In the genomic region with DNA sequence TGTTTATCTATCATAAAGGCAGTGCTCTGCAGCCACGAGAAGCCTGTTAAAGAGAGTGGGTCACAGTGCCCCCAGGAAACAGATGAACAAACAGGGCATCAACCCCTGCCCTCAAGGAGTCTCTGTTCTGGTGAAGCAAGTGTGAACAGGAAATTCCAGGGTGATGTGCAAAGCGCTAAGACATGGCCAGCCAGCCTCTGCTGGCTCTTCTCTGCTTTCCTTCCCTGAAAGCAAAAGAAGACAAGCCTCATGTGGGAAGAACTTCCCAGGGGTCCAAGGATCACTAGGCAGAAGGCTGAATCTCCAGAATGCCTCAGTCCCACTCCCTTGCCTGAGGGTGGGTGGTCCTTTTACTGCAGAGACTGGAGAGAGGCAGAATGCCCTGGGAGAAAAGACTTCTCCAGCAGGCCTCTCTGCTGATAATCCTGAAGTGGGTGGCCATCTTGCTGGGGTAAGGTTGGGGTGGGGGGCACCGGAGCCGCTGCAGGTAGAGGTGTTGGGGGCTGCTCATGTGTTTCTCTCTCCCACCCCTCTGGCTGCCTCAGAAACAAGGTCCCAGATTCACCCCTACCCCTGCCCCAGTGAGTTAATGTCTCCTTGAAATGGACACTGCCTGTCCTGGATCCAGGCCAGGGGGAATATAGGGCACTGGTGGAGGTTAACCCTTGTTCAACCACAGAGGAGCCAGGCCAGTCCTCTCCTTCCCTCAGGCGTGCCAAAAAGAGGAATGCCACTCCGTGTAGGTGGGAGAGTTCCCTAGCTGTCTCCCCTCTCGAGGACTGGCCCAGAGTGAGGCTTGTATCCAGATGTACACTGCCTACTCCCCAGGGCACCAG, we compare ENCODE assay signal across 16 cellular contexts. TPM values are rescaled to one million over a fixed set of nuclear protein-coding genes. Genes with fewer than 3 reads are reported as not detected.
A peak's percentile ranks its signal among the peaks of the same experiment; 100 is the strongest.
DNase-seq lines count a peak whose midpoint lies in the region; ATAC-seq, FAIRE-seq and TF ChIP-seq lines count a peak whose summit lies in the region.
"Had no signal": no experiment of that assay in that cellular context is flagged by ENCODE, and none has a peak within 500 bp of the region (broad histone marks: within the 10 kb centered on the region; RNA-seq: fewer than 3 reads in every experiment).

No MANE protein-coding gene starts in this region.

- no peaks in the 10 kb centered on the region for H3K36me3 Mint-ChIP-seq in natural killer cell treated with Interleukin-12 subunit alpha and Interleukin-12 subunit beta and Interleukin-15 and Interleukin-18, amount 100 ng/mL, for 72 hours
- H3K36me3 Mint-ChIP-seq in natural killer cell (no peaks in the 10 kb centered on the region), HFFc6 (ENCODE audit: low read depth) (no peaks in the 10 kb centered on the region)
- H3K36me3 Mint-ChIP-seq in activated CD4-positive, alpha-beta memory T cell treated with anti-CD3 and anti-CD28 coated beads, Interleukin-2, amount 10 ng/mL, durations not matched to agents 7 days and 5 days (ENCODE audit: low read depth) = no peaks in the 10 kb centered on the region
- H3K36me3 Mint-ChIP-seq: CD14-positive monocyte had no signal

- H4K20me1 ChIP-seq in keratinocyte (ENCODE audit: control insufficient read depth, extremely low read depth, insufficient read depth, low read length) = no peaks in the 10 kb centered on the region

- H3K9me3 ChIP-seq in keratinocyte (ENCODE audit: control insufficient read depth, low read depth, low read length) = no peaks in the 10 kb centered on the region

- H3K9me3 Mint-ChIP-seq in natural killer cell treated with Interleukin-12 subunit alpha and Interleukin-12 subunit beta and Interleukin-15 and Interleukin-18, amount 100 ng/mL, for 72 hours = no peaks in the 10 kb centered on the region
- H3K9me3 Mint-ChIP-seq in natural killer cell = no peaks in the 10 kb centered on the region
- no peaks in the 10 kb centered on the region for H3K9me3 Mint-ChIP-seq in activated CD4-positive, alpha-beta memory T cell treated with anti-CD3 and anti-CD28 coated beads, Interleukin-2, amount 10 ng/mL, durations not matched to agents 7 days and 5 days
- no peaks in the 10 kb centered on the region for H3K9me3 Mint-ChIP-seq in HFFc6

- peak; percentile 29 for FAIRE-seq in keratinocyte (lab: Jason Lieb, UNC)
- FAIRE-seq: K562 had no signal

- no peak overlapping the region for H3K27ac ChIP-seq in keratinocyte (ENCODE audit: control insufficient read depth, insufficient read depth, low read length)

- no peak overlapping the region for H3K27ac Mint-ChIP-seq in natural killer cell treated with Interleukin-12 subunit alpha and Interleukin-12 subunit beta and Interleukin-15 and Interleukin-18, amount 100 ng/mL, for 72 hours
- H3K27ac Mint-ChIP-seq in natural killer cell (no peak overlapping the region), HFFc6 (no peak overlapping the region)
- no peak overlapping the region for H3K27ac Mint-ChIP-seq in activated CD4-positive, alpha-beta memory T cell treated with anti-CD3 and anti-CD28 coated beads, Interleukin-2, amount 10 ng/mL, durations not matched to agents 7 days and 5 days
- H3K27ac Mint-ChIP-seq: CD14-positive monocyte had no signal

- H2AFZ ChIP-seq in keratinocyte (ENCODE audit: control insufficient read depth, low read length) = no peak overlapping the region

- DNase-seq in natural killer cell treated with Interleukin-12 subunit alpha and Interleukin-12 subunit beta and Interleukin-15 and Interleukin-18, amount 100 ng/mL, for 72 hours (ENCODE audit: low spot score) = no peak
- no peak for DNase-seq in natural killer cell
- DNase-seq in activated CD4-positive, alpha-beta memory T cell treated with anti-CD3 and anti-CD28 coated beads, Interleukin-2, amount 10 ng/mL, durations not matched to agents 7 days and 5 days = no peak
- no peak for DNase-seq in keratinocyte (ENCODE audit: low read depth, low spot score)
- no peak for DNase-seq in mesenteric fat pad (ENCODE audit: low spot score)
- DNase-seq in HFFc6 = no peak
- DNase-seq in NCI-H1436 treated with DMSO at 0.1 percent for 48 hours (lab: John Stamatoyannopoulos, UW) = no peak
- DNase-seq in midbrain (lab: John Stamatoyannopoulos, UW) = no peak
- DNase-seq: hippocampal formation; mammary epithelial cell; NCI-H146; SIG-M5; stimulated activated CD4-positive, alpha-beta T cell treated with anti-CD3 and anti-CD28 coated beads, Interleukin-2, amount 100 ng/mL, for 24 hours; stimulated activated naive CD4-positive, alpha-beta T cell had no signal

- intact Hi-C loops in natural killer cell (cut with micrococcal nuclease) = no loop called here

- peak overlapping the region; percentile 13 for H3K4me2 ChIP-seq in keratinocyte (ENCODE audit: control insufficient read depth, extremely low read depth, insufficient read depth, low read depth, low read length)

- H3K4me3 Mint-ChIP-seq in natural killer cell treated with Interleukin-12 subunit alpha and Interleukin-12 subunit beta and Interleukin-15 and Interleukin-18, amount 100 ng/mL, for 72 hours = peak overlapping the region; percentile 51
- no peak overlapping the region for H3K4me3 Mint-ChIP-seq in natural killer cell
- H3K4me3 Mint-ChIP-seq in activated CD4-positive, alpha-beta memory T cell treated with anti-CD3 and anti-CD28 coated beads, Interleukin-2, amount 10 ng/mL, durations not matched to agents 7 days and 5 days = peak overlapping the region; percentile 70
- H3K4me3 Mint-ChIP-seq in HFFc6 = no peak overlapping the region; the same call in 1 of the 2 replicates

- H3K4me1 ChIP-seq in keratinocyte (ENCODE audit: control insufficient read depth, extremely low read depth, insufficient read depth, low read length) = peaks cover 39% of the 10 kb centered on the region

- no peak overlapping the region for H3K4me3 ChIP-seq in keratinocyte (ENCODE audit: control insufficient read depth in 2 of 3, extremely low read depth in 1 of 3, insufficient read depth in 2 of 3, low read depth in 1 of 3, low read length in 3 of 3)
- H3K4me3 ChIP-seq: K562 had no signal

- H3K9me1 ChIP-seq in keratinocyte (ENCODE audit: control insufficient read depth, extremely low read depth, insufficient read depth, low read length) = no peaks in the 10 kb centered on the region

- ATAC-seq in natural killer cell treated with Interleukin-12 subunit alpha and Interleukin-12 subunit beta and Interleukin-15 and Interleukin-18, amount 100 ng/mL, for 72 hours = no peak
- ATAC-seq in natural killer cell = no peak
- ATAC-seq: K562 had no signal

- CTCF ChIA-PET in activated CD4-positive, alpha-beta memory T cell treated with anti-CD3 and anti-CD28 coated beads, Interleukin-2, amount 10 ng/mL, durations not matched to agents 7 days and 5 days (lab: Charles Lee) = interaction anchor here (1.0 to 4.8 kb wide), 4 partner anchors 14 to 21 kb away, joined by 3 to 75 read pairs (median 6); no protein-coding TSS in a partner anchor

- no peak for TF ChIP-seq CTCF in natural killer cell (IDR thresholded peaks at IDR 0.05)
- TF ChIP-seq CTCF in keratinocyte (optimal IDR thresholded peaks at IDR 0.05 in 1 of 3, IDR thresholded peaks at IDR 0.05 in 1 of 3, conservative IDR thresholded peaks at IDR 0.05 in 1 of 3; ENCODE audit: extremely low read depth in 1 of 3, insufficient read depth in 2 of 3, low read length in 3 of 3) = no peak
- TF ChIP-seq CTCF in HFFc6 (IDR thresholded peaks at IDR 0.05) = no peak

- peaks cover 5 to 12% of the 10 kb centered on the region in 2 donors for H3K4me1 Mint-ChIP-seq in natural killer cell treated with Interleukin-12 subunit alpha and Interleukin-12 subunit beta and Interleukin-15 and Interleukin-18, amount 100 ng/mL, for 72 hours (ENCODE audit: low read depth in 2 of 2)
- H3K4me1 Mint-ChIP-seq in natural killer cell (peaks cover 9 to 36% of the 10 kb centered on the region in 2 donors), HFFc6 (ENCODE audit: low read depth) (peaks cover 32% of the 10 kb centered on the region)
- peaks cover 37% of the 10 kb centered on the region for H3K4me1 Mint-ChIP-seq in activated CD4-positive, alpha-beta memory T cell treated with anti-CD3 and anti-CD28 coated beads, Interleukin-2, amount 10 ng/mL, durations not matched to agents 7 days and 5 days

- no peaks in the 10 kb centered on the region for H3K36me3 ChIP-seq in keratinocyte (ENCODE audit: control insufficient read depth in 2 of 2, extremely low read depth in 1 of 2, insufficient read depth in 2 of 2, low read length in 2 of 2)

- POLR2A ChIA-PET in activated CD4-positive, alpha-beta memory T cell treated with anti-CD3 and anti-CD28 coated beads, Interleukin-2, amount 10 ng/mL, durations not matched to agents 7 days and 5 days (lab: Charles Lee) = interaction anchor here (1.2 to 1.3 kb wide), 2 partner anchors 12 kb away, joined by 3 read pairs; no protein-coding TSS in a partner anchor

- H3K27me3 Mint-ChIP-seq in natural killer cell treated with Interleukin-12 subunit alpha and Interleukin-12 subunit beta and Interleukin-15 and Interleukin-18, amount 100 ng/mL, for 72 hours = peaks cover 0 to 2% of the 10 kb centered on the region in 2 donors
- peaks cover 8% of the 10 kb centered on the region in 2 donors for H3K27me3 Mint-ChIP-seq in natural killer cell (ENCODE audit: low read depth in 2 of 2)
- no peaks in the 10 kb centered on the region for H3K27me3 Mint-ChIP-seq in activated CD4-positive, alpha-beta memory T cell treated with anti-CD3 and anti-CD28 coated beads, Interleukin-2, amount 10 ng/mL, durations not matched to agents 7 days and 5 days
- peaks cover 7% of the 10 kb centered on the region; the same call in 1 of the 2 replicates for H3K27me3 Mint-ChIP-seq in HFFc6 (ENCODE audit: insufficient read depth)

- no peaks in the 10 kb centered on the region for H3K27me3 ChIP-seq in keratinocyte (ENCODE audit: control insufficient read depth, extremely low read depth, insufficient read depth, low read length)

- no peak overlapping the region for H3K9ac ChIP-seq in keratinocyte (ENCODE audit: control insufficient read depth, extremely low read depth, insufficient read depth, low read length)

- H3K79me2 ChIP-seq in keratinocyte (ENCODE audit: control insufficient read depth, insufficient read depth, low read length) = peaks cover 21% of the 10 kb centered on the region

- dilution Hi-C loops in keratinocyte (cut with MboI; ENCODE audit: extremely low pct_ligation_motif_present, low sequenced_read_pairs) = no loop called here

RNA-seq across cellular contexts. Expression of a gene that starts 2.4 kb away (rescaled TPM):
- total RNA-seq in natural killer cell treated with Interleukin-12 subunit alpha and Interleukin-12 subunit beta and Interleukin-15 and Interleukin-18, amount 100 ng/mL, for 72 hours = 10 to 100 TPM in 1 of 2 donors, 1 to 10 TPM in 1; 4.4 to 32.5 TPM
- total RNA-seq in natural killer cell = 1 to 10 TPM; 2.3 to 6.6 (median 4.0) TPM
- 10 to 100 TPM; 11.3 to 13.6 TPM for total RNA-seq in activated CD4-positive, alpha-beta memory T cell treated with anti-CD3 and anti-CD28 coated beads, Interleukin-2, amount 10 ng/mL, durations not matched to agents 7 days and 5 days
- polyA plus RNA-seq in keratinocyte = 3.7 to 6.5 TPM (median 5.0 TPM) in 3 replicates
- polyA plus RNA-seq in keratinocyte (2011; ENCODE audit: low read depth) = 3.7 TPM
- 2.8 and 5.7 TPM in 2 replicates for polyA plus RNA-seq in keratinocyte (2011; cell fraction: cytosol; rRNA removed)
- 13.0 and 14.3 TPM in 2 replicates for polyA plus RNA-seq in keratinocyte (2011; cell fraction: nucleus; rRNA removed)
- 6.7 and 7.8 TPM in 2 replicates for polyA plus RNA-seq in keratinocyte (2012; ENCODE audit: low replicate concordance)
- polyA minus RNA-seq in keratinocyte = 4.8 to 12.7 TPM (median 5.3 TPM) in 3 replicates
- 12.9 TPM for polyA minus RNA-seq in keratinocyte (2011; cell fraction: cytosol; rRNA and poly(A)+ RNA removed)
- 6.2 and 9.9 TPM in 2 replicates for polyA minus RNA-seq in keratinocyte (2011; cell fraction: nucleus; rRNA and poly(A)+ RNA removed)
- total RNA-seq in mesenteric fat pad = 11.5 TPM
- total RNA-seq in HFFc6 (2021; fragmentation: NEBNext Ultra II Directional; extraction: Animal tissue kit (Norgen Biotek cat#: 25700)) = 1 to 10 TPM; 1.9 to 4.3 (median 3.0) TPM
- polyA plus RNA-seq: CD14-positive monocyte had no signal

RNA-seq across cellular contexts. Expression of a gene that starts 5.9 kb away (rescaled TPM):
- 100 to 1,000 TPM in 1 of 2 donors, 10 to 100 TPM in 1; 40.8 to 111 TPM for total RNA-seq in natural killer cell treated with Interleukin-12 subunit alpha and Interleukin-12 subunit beta and Interleukin-15 and Interleukin-18, amount 100 ng/mL, for 72 hours
- total RNA-seq in natural killer cell (10 to 100 TPM; 39.4 to 61.4 (median 54.6) TPM), mesenteric fat pad (47.7 TPM)
- 10 to 100 TPM; 76.6 to 80.4 TPM for total RNA-seq in activated CD4-positive, alpha-beta memory T cell treated with anti-CD3 and anti-CD28 coated beads, Interleukin-2, amount 10 ng/mL, durations not matched to agents 7 days and 5 days
- polyA plus RNA-seq in keratinocyte = 35.9 to 42.7 TPM (median 37.9 TPM) in 3 replicates
- 34.5 TPM for polyA plus RNA-seq in keratinocyte (2011; ENCODE audit: low read depth)
- polyA plus RNA-seq in keratinocyte (2011; cell fraction: cytosol; rRNA removed) = 26.3 and 43.3 TPM in 2 replicates
- 55.9 and 64.8 TPM in 2 replicates for polyA plus RNA-seq in keratinocyte (2011; cell fraction: nucleus; rRNA removed)
- polyA plus RNA-seq in keratinocyte (2012; ENCODE audit: low replicate concordance) = 28.3 and 36.4 TPM in 2 replicates
- polyA minus RNA-seq in keratinocyte = 43.0 to 93.0 TPM (median 49.5 TPM) in 3 replicates
- polyA minus RNA-seq in keratinocyte (2011; cell fraction: cytosol; rRNA and poly(A)+ RNA removed) = 58.7 TPM
- 36.5 and 45.9 TPM in 2 replicates for polyA minus RNA-seq in keratinocyte (2011; cell fraction: nucleus; rRNA and poly(A)+ RNA removed)
- 10 to 100 TPM; 24.1 to 29.7 (median 28.7) TPM for total RNA-seq in HFFc6 (2021; fragmentation: NEBNext Ultra II Directional; extraction: Animal tissue kit (Norgen Biotek cat#: 25700))

RNA-seq across cellular contexts. Expression of a gene that starts 26.8 kb away (rescaled TPM):
- total RNA-seq in natural killer cell treated with Interleukin-12 subunit alpha and Interleukin-12 subunit beta and Interleukin-15 and Interleukin-18, amount 100 ng/mL, for 72 hours = 10 to 100 TPM; 61.6 to 95.5 TPM
- total RNA-seq in natural killer cell = 100 to 1,000 TPM; 122 to 148 (median 148) TPM
- total RNA-seq in activated CD4-positive, alpha-beta memory T cell treated with anti-CD3 and anti-CD28 coated beads, Interleukin-2, amount 10 ng/mL, durations not matched to agents 7 days and 5 days = 100 to 1,000 TPM; 112 to 118 TPM
- 11.9 to 34.7 TPM (median 14.5 TPM) in 3 replicates for polyA plus RNA-seq in keratinocyte
- 4.4 TPM for polyA plus RNA-seq in keratinocyte (2011; ENCODE audit: low read depth)
- polyA plus RNA-seq in keratinocyte (2011; cell fraction: cytosol; rRNA removed) = 5.8 and 16.5 TPM in 2 replicates
- 71.4 and 101 TPM in 2 replicates for polyA plus RNA-seq in keratinocyte (2011; cell fraction: nucleus; rRNA removed)
- polyA plus RNA-seq in keratinocyte (2012; ENCODE audit: low replicate concordance) = 17.7 and 24.8 TPM in 2 replicates
- 10.9 to 22.2 TPM (median 13.1 TPM) in 3 replicates for polyA minus RNA-seq in keratinocyte
- polyA minus RNA-seq in keratinocyte (2011; cell fraction: cytosol; rRNA and poly(A)+ RNA removed) = 39.5 TPM
- 21.7 and 26.6 TPM in 2 replicates for polyA minus RNA-seq in keratinocyte (2011; cell fraction: nucleus; rRNA and poly(A)+ RNA removed)
- total RNA-seq in mesenteric fat pad = 75.2 TPM
- 10 to 100 TPM; 31.3 to 36.6 (median 35.3) TPM for total RNA-seq in HFFc6 (2021; fragmentation: NEBNext Ultra II Directional; extraction: Animal tissue kit (Norgen Biotek cat#: 25700))

RNA-seq across cellular contexts. Expression of a gene that starts 27.4 kb away (rescaled TPM):
- 10 to 100 TPM in 1 of 2 donors, 1 to 10 TPM in 1; 2.1 to 10.2 TPM for total RNA-seq in natural killer cell treated with Interleukin-12 subunit alpha and Interleukin-12 subunit beta and Interleukin-15 and Interleukin-18, amount 100 ng/mL, for 72 hours
- total RNA-seq in natural killer cell (10 to 100 TPM in 1 of 3 donors, 1 to 10 TPM in 2; 2.4 to 18.7 (median 3.9) TPM), mesenteric fat pad (7.1 TPM)
- 1 to 10 TPM; 5.3 to 5.6 TPM for total RNA-seq in activated CD4-positive, alpha-beta memory T cell treated with anti-CD3 and anti-CD28 coated beads, Interleukin-2, amount 10 ng/mL, durations not matched to agents 7 days and 5 days
- 20.5 to 50.9 TPM (median 28.8 TPM) in 3 replicates for polyA plus RNA-seq in keratinocyte
- 6.6 TPM for polyA plus RNA-seq in keratinocyte (2011; ENCODE audit: low read depth)
- polyA plus RNA-seq in keratinocyte (2011; cell fraction: cytosol; rRNA removed) = 9.2 and 10.8 TPM in 2 replicates
- polyA plus RNA-seq in keratinocyte (2011; cell fraction: nucleus; rRNA removed) = 191 and 224 TPM in 2 replicates
- 14.6 and 16.8 TPM in 2 replicates for polyA plus RNA-seq in keratinocyte (2012; ENCODE audit: low replicate concordance)
- 34.8 to 68.4 TPM (median 42.9 TPM) in 3 replicates for polyA minus RNA-seq in keratinocyte
- polyA minus RNA-seq in keratinocyte (2011; cell fraction: cytosol; rRNA and poly(A)+ RNA removed) = 17.6 TPM
- polyA minus RNA-seq in keratinocyte (2011; cell fraction: nucleus; rRNA and poly(A)+ RNA removed) = 35.6 and 40.7 TPM in 2 replicates
- 1 to 10 TPM; 4.6 to 6.1 (median 5.4) TPM for total RNA-seq in HFFc6 (2021; fragmentation: NEBNext Ultra II Directional; extraction: Animal tissue kit (Norgen Biotek cat#: 25700))
- polyA plus RNA-seq: CD14-positive monocyte had no signal

RNA-seq across cellular contexts. Expression of a gene that starts 28.5 kb away (rescaled TPM):
- total RNA-seq in natural killer cell treated with Interleukin-12 subunit alpha and Interleukin-12 subunit beta and Interleukin-15 and Interleukin-18, amount 100 ng/mL, for 72 hours = 10 to 100 TPM; 12.6 to 20.3 TPM
- total RNA-seq in natural killer cell = 10 to 100 TPM; 31.7 to 33.8 (median 33.1) TPM
- 10 to 100 TPM; 18.5 to 19.3 TPM for total RNA-seq in activated CD4-positive, alpha-beta memory T cell treated with anti-CD3 and anti-CD28 coated beads, Interleukin-2, amount 10 ng/mL, durations not matched to agents 7 days and 5 days
- 6.2 to 6.9 TPM (median 6.8 TPM) in 3 replicates for polyA plus RNA-seq in keratinocyte
- 1.5 TPM for polyA plus RNA-seq in keratinocyte (2011; ENCODE audit: low read depth)
- 5.3 and 5.5 TPM in 2 replicates for polyA plus RNA-seq in keratinocyte (2011; cell fraction: cytosol; rRNA removed)
- polyA plus RNA-seq in keratinocyte (2011; cell fraction: nucleus; rRNA removed) = 11.2 and 11.7 TPM in 2 replicates
- polyA plus RNA-seq in keratinocyte (2012; ENCODE audit: low replicate concordance) = 2.8 and 7.5 TPM in 2 replicates
- 9.9 to 13.5 TPM (median 13.0 TPM) in 3 replicates for polyA minus RNA-seq in keratinocyte
- polyA minus RNA-seq in keratinocyte (2011; cell fraction: cytosol; rRNA and poly(A)+ RNA removed) = 12.3 TPM
- 12.8 and 13.8 TPM in 2 replicates for polyA minus RNA-seq in keratinocyte (2011; cell fraction: nucleus; rRNA and poly(A)+ RNA removed)
- total RNA-seq in mesenteric fat pad = 38.3 TPM
- 1 to 10 TPM; 6.4 to 9.8 (median 7.0) TPM for total RNA-seq in HFFc6 (2021; fragmentation: NEBNext Ultra II Directional; extraction: Animal tissue kit (Norgen Biotek cat#: 25700))

Comparison
In these comparisons a context has a peak if more than half of its experiments do, and no peak if none do; other contexts are left out.
1. H3K4me3 Mint-ChIP-seq: peak in natural killer cell treated with Interleukin-12 subunit alpha and Interleukin-12 subunit beta and Interleukin-15 and Interleukin-18, amount 100 ng/mL, for 72 hours (single experiment) and activated CD4-positive, alpha-beta memory T cell treated with anti-CD3 and anti-CD28 coated beads, Interleukin-2, amount 10 ng/mL, durations not matched to agents 7 days and 5 days (single experiment); none in natural killer cell (single experiment) and HFFc6 (single experiment).